Comparison of ENCODE assay signal across 9 cellular contexts in genomic region chr18:77478619-77479018, GRCh38.
DNase-seq lines count a peak whose midpoint lies in the region; ATAC-seq and FAIRE-seq lines count a peak whose summit lies in the region.
"Had no signal": no experiment of that assay in that cellular context is flagged by ENCODE, and none has a peak within 500 bp of the region (broad histone marks: within the 10 kb centered on the region; RNA-seq: fewer than 3 reads in every experiment).

No MANE protein-coding gene starts in this region.

- no peaks in the 10 kb centered on the region for H3K4me1 ChIP-seq in small intestine (ENCODE audit: control insufficient read depth in 2 of 2, insufficient read depth in 1 of 2, low read depth in 1 of 2, low read length in 1 of 2)

- no peaks in the 10 kb centered on the region for H3K9me3 ChIP-seq in small intestine (ENCODE audit: control insufficient read depth, low read depth)

- ATAC-seq in Right ventricle myocardium superior (ENCODE audit: poor library complexity) (peak; percentile 97), HG02759 (IDR thresholded peaks at IDR 0.05; ENCODE audit: unreplicated experiment) (no peak)

- no peaks in the 10 kb centered on the region for H3K36me3 ChIP-seq in small intestine (ENCODE audit: control insufficient read depth in 2 of 2, insufficient read depth in 2 of 2, low read length in 2 of 2)

- peak; percentile 39 for DNase-seq in HT1080 (ENCODE audit: low read depth)
- DNase-seq in OCI-M1 (lab: John Stamatoyannopoulos, UW), result peak; percentile 29
- peak; percentile 42 for DNase-seq in Right ventricle myocardium superior
- peak; percentile 28 for DNase-seq in small intestine
- DNase-seq in NCI-H1694 (lab: John Stamatoyannopoulos, UW), result no peak
- DNase-seq in iPS-NIHi7 (ENCODE audit: extremely low spot score), result no peak
- DNase-seq: stimulated activated naive CD4-positive, alpha-beta T cell had no signal

- FAIRE-seq in small intestine (lab: Jason Lieb, UNC), result no peak

- no peaks in the 10 kb centered on the region for H3K27me3 ChIP-seq in small intestine (ENCODE audit: control insufficient read depth in 2 of 2, insufficient read depth in 2 of 2, low read length in 2 of 2)

- H3K4me3 ChIP-seq in small intestine (ENCODE audit: low read depth in 1 of 2, low read length in 2 of 2), result no peak overlapping the region
- H3K4me3 ChIP-seq: coronary artery had no signal

- WGBS in small intestine, 3 donors, result 13 to 23% (median 21%) methylated on average over 6 of the region's 6 CpGs

- intact Hi-C loops in Right ventricle myocardium superior (cut with DNase I), result no loop called here

- no peak overlapping the region for H3K27ac ChIP-seq in small intestine (ENCODE audit: low read depth in 1 of 2, low read length in 1 of 2)

Comparison
In these comparisons a context has a peak if more than half of its experiments do, and no peak if none do; other contexts are left out.
1. DNase-seq: peak in HT1080 (single experiment), OCI-M1 (single experiment), Right ventricle myocardium superior (single experiment) and small intestine (single experiment); none in NCI-H1694 (single experiment) and iPS-NIHi7 (single experiment).